ENCODE assay signal across 1 cellular context in the genomic region with DNA sequence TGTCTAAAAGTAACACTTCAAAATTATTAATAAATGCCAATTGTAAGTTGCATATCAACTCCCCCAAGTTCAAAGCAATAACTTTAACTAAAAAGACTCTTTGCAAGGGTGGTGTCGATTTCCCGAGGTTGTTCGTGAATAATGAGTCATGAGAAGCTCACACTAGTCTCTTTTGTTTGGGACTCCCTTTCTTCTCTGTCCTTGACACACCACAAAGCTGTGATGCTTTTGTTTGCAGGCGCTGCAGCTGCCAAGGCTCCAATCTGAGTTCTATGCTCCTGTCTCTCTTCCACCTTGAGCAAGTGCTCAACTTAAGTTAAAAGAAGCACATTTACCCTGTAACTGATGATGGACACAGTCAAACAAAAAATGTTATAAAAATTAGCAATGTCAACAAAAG.
TF ChIP-seq lines count a peak whose summit lies in the region.

No MANE protein-coding gene starts in this region.

TF ChIP-seq in SK-N-SH treated with all-trans-retinoic acid at 6 μM for 48 hours, 23 proteins besides CTCF, POLR2A, EP300 and RAD21 (continued from another document):
- no peak for TF ChIP-seq BACH2 (CRISPR knock-in tag; IDR thresholded peaks at IDR 0.05; ENCODE audit: borderline replicate concordance)
- TF ChIP-seq ZFP30 (CRISPR knock-in tag; IDR thresholded peaks at IDR 0.05): no peak
- TF ChIP-seq PATZ1 (CRISPR knock-in tag; IDR thresholded peaks at IDR 0.05; ENCODE audit: borderline replicate concordance): no peak
- no peak for TF ChIP-seq POU6F1 (CRISPR knock-in tag; IDR thresholded peaks at IDR 0.05; ENCODE audit: borderline replicate concordance, low read depth)
- TF ChIP-seq RARB (CRISPR knock-in tag; IDR thresholded peaks at IDR 0.05): no peak
- no peak for TF ChIP-seq ZNF565 (CRISPR knock-in tag; conservative IDR thresholded peaks at IDR 0.05; ENCODE audit: low read depth)
- TF ChIP-seq ARNTL (CRISPR knock-in tag; IDR thresholded peaks at IDR 0.05; ENCODE audit: borderline replicate concordance, low read depth): no peak
- TF ChIP-seq ESRRG (CRISPR knock-in tag; IDR thresholded peaks at IDR 0.05): no peak
